22 cellular contexts compared by ENCODE assay signal in the genomic region with DNA sequence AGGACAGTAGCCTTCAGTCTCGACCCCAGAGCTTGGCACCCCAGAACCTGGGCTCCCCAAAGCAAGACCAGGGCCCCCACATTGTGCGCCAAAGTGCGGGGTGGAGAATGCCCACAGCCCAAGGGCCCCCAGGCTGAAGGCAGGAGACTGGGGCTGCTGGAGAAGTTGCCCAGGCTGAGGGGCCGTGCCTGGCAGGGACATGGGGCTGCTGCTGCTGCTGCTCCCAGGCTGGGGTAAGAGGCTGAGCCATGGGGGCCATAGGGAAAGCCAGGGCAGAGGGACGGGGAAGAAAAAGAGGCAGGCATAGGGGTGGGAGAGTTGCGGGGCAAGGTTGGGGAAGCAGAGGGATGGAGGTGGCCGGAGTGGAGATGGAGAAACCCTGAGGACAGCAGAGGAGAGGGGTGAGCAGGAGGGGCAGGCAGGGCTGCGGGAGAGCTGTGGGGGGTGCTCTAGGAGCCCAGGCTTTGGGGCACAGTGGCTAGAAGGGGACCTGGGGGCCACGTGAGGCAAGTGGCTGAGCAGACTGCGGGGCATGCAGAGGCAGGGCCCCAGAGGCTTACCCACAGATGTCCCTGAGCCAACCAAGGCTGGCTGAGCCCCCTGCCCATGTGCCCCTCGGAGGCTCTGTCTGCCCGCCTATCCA. TPM values are rescaled to one million over a fixed set of nuclear protein-coding genes. Genes with fewer than 3 reads are reported as not detected.
DNase-seq lines count a peak whose midpoint lies in the region; ATAC-seq and TF ChIP-seq lines count a peak whose summit lies in the region.
"Had no signal": no experiment of that assay in that cellular context is flagged by ENCODE, and none has a peak within 500 bp of the region (broad histone marks: within the 10 kb centered on the region; RNA-seq: fewer than 3 reads in every experiment).

No MANE protein-coding gene starts in this region.

- peaks cover 54% of the 10 kb centered on the region for H3K4me1 Mint-ChIP-seq in activated naive CD8-positive, alpha-beta T cell treated with anti-CD3 and anti-CD28 coated beads, Interleukin-2, amount 10 ng/mL, durations not matched to agents 7 days and 5 days
- H3K4me1 Mint-ChIP-seq in activated naive CD8-positive, alpha-beta T cell treated with anti-CD3 and anti-CD28 coated beads for 36 hours = peaks cover 39% of the 10 kb centered on the region
- H3K4me1 Mint-ChIP-seq in glutamatergic neuron (ENCODE audit: low read depth, unreplicated experiment) = peaks cover 21% of the 10 kb centered on the region
- peaks cover 46% of the 10 kb centered on the region for H3K4me1 Mint-ChIP-seq in neural crest cell

- H3K27me3 Mint-ChIP-seq in activated naive CD8-positive, alpha-beta T cell treated with anti-CD3 and anti-CD28 coated beads, Interleukin-2, amount 10 ng/mL, durations not matched to agents 7 days and 5 days = no peaks in the 10 kb centered on the region
- H3K27me3 Mint-ChIP-seq in activated naive CD8-positive, alpha-beta T cell treated with anti-CD3 and anti-CD28 coated beads for 36 hours = no peaks in the 10 kb centered on the region
- H3K27me3 Mint-ChIP-seq in glutamatergic neuron (ENCODE audit: unreplicated experiment) (peaks cover 13% of the 10 kb centered on the region), neural crest cell (ENCODE audit: low read depth) (peaks cover 4% of the 10 kb centered on the region)

- no peak for ATAC-seq in activated naive CD8-positive, alpha-beta T cell treated with anti-CD3 and anti-CD28 coated beads, Interleukin-2, amount 10 ng/mL, durations not matched to agents 7 days and 5 days (ENCODE audit: low read depth)
- ATAC-seq in HG03025 (IDR thresholded peaks at IDR 0.05; ENCODE audit: low FRiP score, unreplicated experiment) = no peak
- no peak for ATAC-seq in HG03432 (IDR thresholded peaks at IDR 0.05; ENCODE audit: unreplicated experiment)
- ATAC-seq: Panc1 had no signal

- H3K36me3 Mint-ChIP-seq in activated naive CD8-positive, alpha-beta T cell treated with anti-CD3 and anti-CD28 coated beads, Interleukin-2, amount 10 ng/mL, durations not matched to agents 7 days and 5 days = peaks cover 3% of the 10 kb centered on the region
- peaks cover 2% of the 10 kb centered on the region for H3K36me3 Mint-ChIP-seq in activated naive CD8-positive, alpha-beta T cell treated with anti-CD3 and anti-CD28 coated beads for 36 hours
- H3K36me3 Mint-ChIP-seq in glutamatergic neuron (ENCODE audit: unreplicated experiment) = no peaks in the 10 kb centered on the region
- peaks cover 4% of the 10 kb centered on the region for H3K36me3 Mint-ChIP-seq in neural crest cell (ENCODE audit: low read depth)
- H3K36me3 Mint-ChIP-seq: CD4-positive, CD25-positive, alpha-beta regulatory T cell had no signal

- DNase-seq in activated naive CD8-positive, alpha-beta T cell treated with anti-CD3 and anti-CD28 coated beads, Interleukin-2, amount 10 ng/mL, durations not matched to agents 7 days and 5 days = peak; percentile 31
- no peak for DNase-seq in activated naive CD8-positive, alpha-beta T cell treated with anti-CD3 and anti-CD28 coated beads for 36 hours
- DNase-seq in glutamatergic neuron (no peak), neural crest cell (ENCODE audit: low read depth, low spot score) (no peak), substantia nigra (lab: John Stamatoyannopoulos, UW) (no peak), NCI-H2107 (lab: John Stamatoyannopoulos, UW) (no peak)
- DNase-seq: ACHN; activated CD4-positive, CD25-positive, alpha-beta regulatory T cell; activated gamma-delta T cell; anterior cingulate cortex; CD4-positive, CD25-positive, alpha-beta regulatory T cell; central memory CD4-positive, alpha-beta T cell; effector CD8-positive, alpha-beta T cell; NCI-H1694; stimulated activated CD4-positive, alpha-beta T cell treated with anti-CD3 and anti-CD28 coated beads, Interleukin-4, amount 100 ng/mL, for 1 hour; uterus had no signal

- no peak overlapping the region for H3K4me3 Mint-ChIP-seq in activated naive CD8-positive, alpha-beta T cell treated with anti-CD3 and anti-CD28 coated beads, Interleukin-2, amount 10 ng/mL, durations not matched to agents 7 days and 5 days
- H3K4me3 Mint-ChIP-seq in activated naive CD8-positive, alpha-beta T cell treated with anti-CD3 and anti-CD28 coated beads for 36 hours = no peak overlapping the region
- H3K4me3 Mint-ChIP-seq in glutamatergic neuron (ENCODE audit: unreplicated experiment) (no peak overlapping the region), neural crest cell (peak overlapping the region; percentile 90)
- H3K4me3 Mint-ChIP-seq: CD4-positive, CD25-positive, alpha-beta regulatory T cell; T-helper 2 cell treated with Interferon-gamma antibody and Interleukin-4, amounts not matched to agents 5 μg/mL and 100 μg/mL, for 36 hours had no signal

- POLR2A ChIA-PET in activated naive CD8-positive, alpha-beta T cell treated with anti-CD3 and anti-CD28 coated beads, Interleukin-2, amount 10 ng/mL, durations not matched to agents 7 days and 5 days (lab: Charles Lee) = interaction anchor here (0.6 to 2.9 kb wide), 2 partner anchors 152 to 197 kb away, joined by 3 to 9 read pairs; a partner anchor contains a TSS

- H3K27ac Mint-ChIP-seq in activated naive CD8-positive, alpha-beta T cell treated with anti-CD3 and anti-CD28 coated beads, Interleukin-2, amount 10 ng/mL, durations not matched to agents 7 days and 5 days = peak overlapping the region; percentile 68
- no peak overlapping the region for H3K27ac Mint-ChIP-seq in activated naive CD8-positive, alpha-beta T cell treated with anti-CD3 and anti-CD28 coated beads for 36 hours
- H3K27ac Mint-ChIP-seq in glutamatergic neuron (ENCODE audit: unreplicated experiment) (peak overlapping the region; percentile 97), neural crest cell (ENCODE audit: unreplicated experiment) (peak overlapping the region; percentile 95)
- H3K27ac Mint-ChIP-seq: T-helper 2 cell treated with Interferon-gamma antibody and Interleukin-4, amounts not matched to agents 5 μg/mL and 100 μg/mL, for 36 hours had no signal

- no peak overlapping the region for H3K27ac ChIP-seq in substantia nigra (ENCODE audit: low read depth, low read length, poor library complexity, severe bottlenecking)
- H3K27ac ChIP-seq: SK-N-MC, skin epidermis, uterus had no signal

- TF ChIP-seq CTCF in glutamatergic neuron (IDR thresholded peaks at IDR 0.05; ENCODE audit: partially characterized antibody, unreplicated experiment) (no peak), neural crest cell (conservative IDR thresholded peaks at IDR 0.05) (no peak)

- H3K9me3 Mint-ChIP-seq in activated naive CD8-positive, alpha-beta T cell treated with anti-CD3 and anti-CD28 coated beads, Interleukin-2, amount 10 ng/mL, durations not matched to agents 7 days and 5 days = no peaks in the 10 kb centered on the region
- H3K9me3 Mint-ChIP-seq in activated naive CD8-positive, alpha-beta T cell treated with anti-CD3 and anti-CD28 coated beads for 36 hours = no peaks in the 10 kb centered on the region
- H3K9me3 Mint-ChIP-seq in glutamatergic neuron (ENCODE audit: unreplicated experiment) (peaks cover 16% of the 10 kb centered on the region), neural crest cell (no peaks in the 10 kb centered on the region)
- H3K9me3 Mint-ChIP-seq: CD4-positive, CD25-positive, alpha-beta regulatory T cell; T-helper 2 cell treated with Interferon-gamma antibody and Interleukin-4, amounts not matched to agents 5 μg/mL and 100 μg/mL, for 36 hours had no signal

RNA-seq across cellular contexts. Expression of a gene that starts 18.9 kb away (rescaled TPM):
- total RNA-seq in activated naive CD8-positive, alpha-beta T cell treated with anti-CD3 and anti-CD28 coated beads, Interleukin-2, amount 10 ng/mL, durations not matched to agents 7 days and 5 days = 10 to 100 TPM; 38.9 to 44.0 TPM
- 1 to 10 TPM; 6.4 to 6.9 TPM for total RNA-seq in activated naive CD8-positive, alpha-beta T cell treated with anti-CD3 and anti-CD28 coated beads for 36 hours
- 10.8 TPM for total RNA-seq in glutamatergic neuron (ENCODE audit: unreplicated experiment)
- 16.8 and 18.1 TPM in 2 replicates for total RNA-seq in neural crest cell
